2 cellular contexts compared by ENCODE assay signal in the genomic region with DNA sequence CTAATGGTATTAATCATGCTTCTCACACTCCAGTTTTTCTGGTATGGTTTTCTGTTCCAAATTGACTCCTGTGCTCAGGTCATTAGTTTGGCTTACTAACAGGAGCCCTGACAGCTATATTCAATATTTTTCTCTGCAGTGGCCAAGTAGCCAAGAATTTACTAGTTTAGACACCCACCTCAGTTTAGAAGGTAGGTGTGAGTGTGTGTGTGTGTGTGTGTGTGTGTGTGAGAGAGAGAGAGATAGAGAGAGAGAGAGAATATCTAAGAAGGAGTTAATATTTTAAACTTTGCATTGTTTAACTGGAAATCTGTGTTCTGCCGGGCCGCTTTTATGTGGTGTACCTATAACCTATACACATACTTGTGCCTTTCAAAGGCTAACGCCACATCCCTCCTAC.
TF ChIP-seq lines count a peak whose summit lies in the region.

No MANE protein-coding gene starts in this region.

TF ChIP-seq in GM23338, 12 proteins besides CTCF, POLR2A, EP300 and RAD21:
- no peak for TF ChIP-seq EZH2phosphoT487 (IDR thresholded peaks at IDR 0.05; ENCODE audit: unreplicated experiment)
- TF ChIP-seq STAT1 (IDR thresholded peaks at IDR 0.05; ENCODE audit: unreplicated experiment) = no peak
- TF ChIP-seq, protein P1, sequence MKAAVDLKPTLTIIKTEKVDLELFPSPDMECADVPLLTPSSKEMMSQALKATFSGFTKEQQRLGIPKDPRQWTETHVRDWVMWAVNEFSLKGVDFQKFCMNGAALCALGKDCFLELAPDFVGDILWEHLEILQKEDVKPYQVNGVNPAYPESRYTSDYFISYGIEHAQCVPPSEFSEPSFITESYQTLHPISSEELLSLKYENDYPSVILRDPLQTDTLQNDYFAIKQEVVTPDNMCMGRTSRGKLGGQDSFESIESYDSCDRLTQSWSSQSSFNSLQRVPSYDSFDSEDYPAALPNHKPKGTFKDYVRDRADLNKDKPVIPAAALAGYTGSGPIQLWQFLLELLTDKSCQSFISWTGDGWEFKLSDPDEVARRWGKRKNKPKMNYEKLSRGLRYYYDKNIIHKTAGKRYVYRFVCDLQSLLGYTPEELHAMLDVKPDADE (IDR thresholded peaks at IDR 0.05) = no peak
- TF ChIP-seq JUNB (IDR thresholded peaks at IDR 0.05; ENCODE audit: unreplicated experiment) = no peak
- no peak for TF ChIP-seq ZNF114 (CRISPR knock-in tag; IDR thresholded peaks at IDR 0.05)
- TF ChIP-seq EZH2 (IDR thresholded peaks at IDR 0.05; ENCODE audit: low read depth, unreplicated experiment) = no peak

TF ChIP-seq in H1, 55 proteins besides CTCF, POLR2A, EP300 and RAD21:
- no peak for TF ChIP-seq KDM1A (IDR thresholded peaks at IDR 0.05; ENCODE audit: borderline replicate concordance, low read length)
- no peak for TF ChIP-seq SIRT6 (IDR thresholded peaks at IDR 0.05; ENCODE audit: low read length)
- TF ChIP-seq RBBP5 (IDR thresholded peaks at IDR 0.05; ENCODE audit: borderline replicate concordance, low read depth, low read length) = no peak
- TF ChIP-seq HDAC6 (IDR thresholded peaks at IDR 0.05; ENCODE audit: low read depth, low read length) = no peak
- no peak for TF ChIP-seq CHD1 (IDR thresholded peaks at IDR 0.05; ENCODE audit: low read depth, low read length)
- TF ChIP-seq SP4 (IDR thresholded peaks at IDR 0.05; ENCODE audit: low read length) = no peak
- TF ChIP-seq MAFK (IDR thresholded peaks at IDR 0.05; ENCODE audit: low read depth, low read length) = no peak
- no peak for TF ChIP-seq ZNF274 (IDR thresholded peaks at IDR 0.05; ENCODE audit: borderline replicate concordance, extremely low read depth, low read length)
- TF ChIP-seq RNF2 (IDR thresholded peaks at IDR 0.05; ENCODE audit: borderline replicate concordance, low read depth, low read length, missing control alignments, poor library complexity, severe bottlenecking) = no peak
- TF ChIP-seq KDM5A (IDR thresholded peaks at IDR 0.05; ENCODE audit: low read length) = no peak
- TF ChIP-seq CEBPB (IDR thresholded peaks at IDR 0.05; ENCODE audit: low read depth, low read length) = no peak
- no peak for TF ChIP-seq ASH2L (IDR thresholded peaks at IDR 0.05; ENCODE audit: low read length)
